In the genomic region with DNA sequence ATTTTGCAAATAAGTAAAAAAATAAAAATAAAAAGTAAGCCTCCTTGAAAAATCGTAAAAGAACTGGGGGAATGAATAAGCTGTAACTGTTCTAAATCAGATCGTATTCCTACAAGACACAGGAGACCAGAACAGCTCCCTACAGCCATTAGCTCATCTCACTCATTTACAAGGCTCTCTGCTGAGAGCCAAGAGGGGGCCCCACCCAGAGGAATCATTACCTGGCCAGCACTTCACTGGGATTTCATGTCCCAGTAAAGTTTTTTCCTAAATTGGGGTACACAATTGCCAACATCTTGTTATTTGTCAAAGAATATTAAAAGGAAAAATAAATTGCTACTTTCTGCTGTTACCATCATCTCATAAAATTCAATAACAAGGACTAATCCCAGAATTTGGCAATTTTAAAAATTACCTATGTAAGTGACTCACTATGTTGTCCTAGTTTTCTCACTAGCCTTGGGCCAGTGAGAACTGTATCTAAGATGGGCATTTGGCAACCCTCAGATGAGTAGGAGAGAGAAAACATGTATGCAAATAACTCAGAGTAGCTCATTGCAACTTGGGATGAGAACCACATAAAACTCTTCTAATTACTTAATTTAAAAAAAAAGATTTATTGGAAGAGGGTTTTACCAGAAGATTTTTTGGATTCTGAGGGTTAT, we compare ENCODE assay signal across 13 cellular contexts.
"Had no signal": no experiment of that assay in that cellular context is flagged by ENCODE, and none has a peak within 500 bp of the region (broad histone marks: within the 10 kb centered on the region; RNA-seq: fewer than 3 reads in every experiment).

No MANE protein-coding gene starts in this region.

- DNase-seq: activated CD4-positive, alpha-beta T cell treated with anti-CD3 and anti-CD28 coated beads, Interleukin-2, amount 50 U/mL, for 4 hours; activated effector memory CD4-positive, alpha-beta T cell treated with anti-CD3 and anti-CD28 coated beads, Interleukin-2, amount 50 U/mL, for 16 hours; activated T-cell treated with anti-CD3 and anti-CD28 coated beads, Interleukin-2, amount 50 U/mL, for 72 hours; effector CD8-positive, alpha-beta T cell; islet precursor cell; stimulated activated CD4-positive, alpha-beta T cell treated with anti-CD3 and anti-CD28 coated beads, Interleukin-4, amount 100 ng/mL, for 4 hours; stimulated activated naive B cell treated with anti-CD40 and anti-IgM and Interleukin-4, amounts not matched to agents 10 μg/mL and 1 μg/mL and 100 μg/mL, for 72 hours; upper lobe of right lung had no signal

- H3K27ac ChIP-seq: thoracic aorta, upper lobe of right lung had no signal

- H3K4me1 ChIP-seq: upper lobe of right lung had no signal

- H3K36me3 ChIP-seq: thoracic aorta, upper lobe of right lung had no signal

- ATAC-seq: activated T-cell treated with anti-CD3 and anti-CD28 coated beads, Interleukin-2, amount 50 U/mL, for 72 hours; natural killer cell treated with Interleukin-12 subunit alpha and Interleukin-12 subunit beta and Interleukin-15 and Interleukin-18, amount 100 ng/mL, for 72 hours; sciatic nerve; stimulated activated naive B cell treated with anti-CD40 and anti-IgM and Interleukin-4, amounts not matched to agents 10 μg/mL and 1 μg/mL and 100 μg/mL, for 72 hours; upper lobe of right lung had no signal

- H3K79me2 ChIP-seq: hepatocyte had no signal

- H3K27me3 ChIP-seq: hepatocyte, upper lobe of right lung had no signal

- H3K4me2 ChIP-seq: hepatocyte had no signal

- H3K9me3 ChIP-seq: thoracic aorta, upper lobe of right lung had no signal

- H3K4me3 ChIP-seq: hepatocyte, lung, thoracic aorta, upper lobe of right lung had no signal
